ENCODE assay signal across 8 cellular contexts in the genomic region with DNA sequence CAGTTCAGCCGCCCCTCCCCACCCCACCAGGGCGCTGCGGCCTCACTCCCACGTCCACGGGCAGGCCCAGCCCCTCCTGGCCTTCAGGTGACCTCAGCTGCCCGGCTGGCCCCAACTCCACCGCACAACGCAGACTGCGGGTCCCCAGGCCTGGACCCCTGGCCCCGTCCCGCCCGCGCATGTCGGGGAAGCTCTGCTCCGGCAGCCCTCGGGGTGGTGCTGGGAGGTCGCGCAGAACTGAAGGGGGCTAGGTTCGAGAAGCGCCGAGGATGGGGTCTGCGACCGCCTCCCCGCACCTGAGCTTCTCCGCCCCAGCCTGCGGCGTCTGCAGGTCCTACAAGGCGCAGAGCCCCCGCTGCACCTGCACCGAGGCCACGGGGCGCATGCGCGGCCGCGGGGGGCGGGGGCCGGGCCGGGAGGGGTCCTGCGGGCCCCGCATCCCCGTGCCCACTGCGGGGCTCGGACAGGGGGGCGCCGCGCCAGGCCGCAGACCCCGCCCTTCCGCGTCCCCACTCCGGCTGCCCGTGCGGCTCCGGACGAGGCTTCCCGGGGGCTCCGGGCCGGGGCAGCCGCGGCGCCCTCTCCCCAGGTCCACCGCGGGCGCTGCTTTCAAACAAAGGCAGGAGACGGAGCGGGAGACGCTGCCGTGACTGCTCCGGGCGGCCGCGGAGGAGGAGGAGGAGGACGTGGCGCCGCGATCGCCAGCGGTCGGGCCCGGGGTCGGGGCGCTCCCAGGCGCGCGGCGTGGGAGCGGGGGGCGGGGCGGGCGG. TPM values are rescaled to one million over a fixed set of nuclear protein-coding genes. Genes with fewer than 3 reads are reported as not detected.
A peak's percentile ranks its signal among the peaks of the same experiment; 100 is the strongest.
DNase-seq lines count a peak whose midpoint lies in the region; ATAC-seq and TF ChIP-seq lines count a peak whose summit lies in the region.

No MANE protein-coding gene starts in this region.

- H3K9ac ChIP-seq in mesendoderm (ENCODE audit: low read length): no peak overlapping the region

- no peak overlapping the region for H3K4ac ChIP-seq in mesendoderm (ENCODE audit: low read depth, low read length)

- WGBS in body of pancreas, 2 donors: 0 to 10% methylated on average over 12 to 47 of the region's 91 CpGs
- WGBS in mesendoderm (ENCODE audit: extremely low coverage, insufficient coverage, low lambda C conversion rate): no CpG with 5 or more reads among the region's 91 CpGs

- H3K79me1 ChIP-seq in mesendoderm (ENCODE audit: low read length): no peaks in the 10 kb centered on the region

- intact Hi-C loops in A673 (cut with micrococcal nuclease; ENCODE audit: unreplicated experiment): no loop called here
- intact Hi-C loops in body of pancreas (cut with DNase I): no loop called here

- CTCF ChIA-PET in A673 (lab: Charles Lee): no interaction called here

- peak overlapping the region; percentile 49 for H3K56ac ChIP-seq in mesendoderm (ENCODE audit: low read length)

- TF ChIP-seq POLR2A in body of pancreas (IDR thresholded peaks at IDR 0.05): no peak

- peak; percentile 26 for ATAC-seq in body of pancreas
- no peak for ATAC-seq in GM18498 (IDR thresholded peaks at IDR 0.05; ENCODE audit: unreplicated experiment)

- no peak overlapping the region for H2BK15ac ChIP-seq in mesendoderm (replicated peaks; ENCODE audit: low read depth)

- H4K8ac ChIP-seq in mesendoderm (ENCODE audit: low read depth, low read length): no peak overlapping the region

- peak overlapping the region; percentile 36 for H3K4me2 ChIP-seq in mesendoderm (ENCODE audit: low read length)

- H3K4me3 ChIP-seq in A673 (ENCODE audit: low read depth, low read length, poor library complexity, severe bottlenecking): peak overlapping the region; percentile 47
- H3K4me3 ChIP-seq in HL-60 (replicated peaks; ENCODE audit: insufficient read depth, low read length): peak overlapping the region; percentile 39
- H3K4me3 ChIP-seq in body of pancreas: no peak overlapping the region
- H3K4me3 ChIP-seq in mesendoderm (ENCODE audit: low read length): no peak overlapping the region

- H3K4me1 ChIP-seq in A673 (ENCODE audit: insufficient read depth, low read length, poor library complexity, severe bottlenecking) (no peaks in the 10 kb centered on the region), body of pancreas (peaks cover 30% of the 10 kb centered on the region), mesendoderm (ENCODE audit: control insufficient read depth, low read depth, low read length) (no peaks in the 10 kb centered on the region)

- DNase-seq in A673 (ENCODE audit: low spot score) (no peak), HL-60 (ENCODE audit: low read depth in 1 of 2, low spot score in 1 of 2) (no peak), body of pancreas (no peak), mesendoderm (no peak), GOT3 (lab: John Stamatoyannopoulos, UW) (no peak), pons (ENCODE audit: low spot score) (no peak)
- no peak for DNase-seq in activated CD4-positive, alpha-beta T cell treated with anti-CD3 and anti-CD28 coated beads, Interleukin-2, amount 50 U/mL, for 1 hour

- H4K5ac ChIP-seq in mesendoderm (ENCODE audit: low read length): no peak overlapping the region

- POLR2A ChIA-PET in A673 (lab: Charles Lee; ENCODE audit: low non-redundant PET): no interaction called here

- H2BK5ac ChIP-seq in mesendoderm (ENCODE audit: low read length): no peak overlapping the region

- H3K79me2 ChIP-seq in mesendoderm (ENCODE audit: control insufficient read depth, insufficient read depth, low read length): no peaks in the 10 kb centered on the region

- no peak overlapping the region for H2BK120ac ChIP-seq in mesendoderm (ENCODE audit: low read depth, low read length)

- H3K27ac ChIP-seq in A673 (ENCODE audit: low read depth, low read length, poor library complexity, severe bottlenecking): no peak overlapping the region
- no peak overlapping the region for H3K27ac ChIP-seq in HL-60 (replicated peaks)
- peak overlapping the region in 1 of 4 donors; percentile 54 for H3K27ac ChIP-seq in body of pancreas
- H3K27ac ChIP-seq in mesendoderm (ENCODE audit: low read depth, low read length): no peak overlapping the region

- TF ChIP-seq CTCF in A673 (conservative IDR thresholded peaks at IDR 0.05; ENCODE audit: low read depth, low read length) (no peak), HL-60 (IDR thresholded peaks at IDR 0.05; ENCODE audit: insufficient read depth, low read length) (no peak), body of pancreas (IDR thresholded peaks at IDR 0.05) (no peak)

- H3K27me3 ChIP-seq in A673 (replicated peaks; ENCODE audit: insufficient read depth, low read depth, low read length, poor library complexity): peaks cover 11% of the 10 kb centered on the region
- H3K27me3 ChIP-seq in HL-60 (ENCODE audit: insufficient read depth, poor library complexity, severe bottlenecking): peaks cover 21% of the 10 kb centered on the region
- no peaks in the 10 kb centered on the region for H3K27me3 ChIP-seq in body of pancreas
- H3K27me3 ChIP-seq in mesendoderm (ENCODE audit: insufficient read depth, low read length, poor library complexity): peaks cover 24% of the 10 kb centered on the region

- H2AK5ac ChIP-seq in mesendoderm (ENCODE audit: low read length): no peak overlapping the region

- H3K9me3 ChIP-seq in A673 (ENCODE audit: low read depth, low read length, poor library complexity, severe bottlenecking) (no peaks in the 10 kb centered on the region), body of pancreas (no peaks in the 10 kb centered on the region)

- no peak overlapping the region for H3K23ac ChIP-seq in mesendoderm (ENCODE audit: low read length)

- H3K18ac ChIP-seq in mesendoderm (ENCODE audit: low read length): no peak overlapping the region

- H3K36me3 ChIP-seq in A673 (ENCODE audit: insufficient read depth, low read length, poor library complexity, severe bottlenecking): no peaks in the 10 kb centered on the region
- H3K36me3 ChIP-seq in body of pancreas (replicated peaks in 1 of 2; ENCODE audit: insufficient read depth in 1 of 2, low read depth in 2 of 2): no peaks in the 10 kb centered on the region
- no peaks in the 10 kb centered on the region for H3K36me3 ChIP-seq in mesendoderm (ENCODE audit: control insufficient read depth, insufficient read depth, low read length)

- no TSS peak for BruUV-seq in A673 (replicated peaks; lab: Mats Ljungman, UMichigan)

RNA-seq across cellular contexts. Expression of a gene that starts 0.7 kb away (rescaled TPM):
- total RNA-seq in A673 (2021): 2.5 and 3.4 TPM in 2 replicates
- total RNA-seq in body of pancreas: 10 to 100 TPM in 1 of 2 donors, 1 to 10 TPM in 1; 3.6 to 18.8 TPM
- polyA plus RNA-seq in mesendoderm (2013, experiment 1 of 2): 1.2 TPM
- polyA plus RNA-seq in mesendoderm (2013, experiment 2 of 2): 1.2 TPM

RNA-seq across cellular contexts. Expression of a gene that starts 49.7 kb away (rescaled TPM):
- total RNA-seq in A673 (2021): 58.3 and 59.3 TPM in 2 replicates
- 10 to 100 TPM; 19.7 to 74.5 TPM for total RNA-seq in body of pancreas
- 40.5 TPM for polyA plus RNA-seq in mesendoderm (2013, experiment 1 of 2)
- polyA plus RNA-seq in mesendoderm (2013, experiment 2 of 2): 39.0 TPM

Comparison
In these comparisons a context has a peak if more than half of its experiments do, and no peak if none do; other contexts are left out.
1. H3K4me3 ChIP-seq: peak in A673 (single experiment) and HL-60 (single experiment); none in body of pancreas (0 of 2) and mesendoderm (single experiment).